In genomic region chr17:17206149-17206912, GRCh38 we compare ENCODE assay signal across 8 cellular contexts. TPM values are rescaled to one million over a fixed set of nuclear protein-coding genes. Genes with fewer than 3 reads are reported as not detected.
DNase-seq lines count a peak whose midpoint lies in the region; ATAC-seq and TF ChIP-seq lines count a peak whose summit lies in the region.

PLD6 (minus strand) TSS chr17:17206333; CDS start chr17:17206286, 47 bp downstream.

- WGBS in SK-N-SH (ENCODE audit: low lambda C conversion rate), result 38% methylated on average over 22 of the region's 77 CpGs

- no peak; a peak in 1 of 4 replicates for TF ChIP-seq EP300 in SK-N-SH (IDR thresholded peaks at IDR 0.05; ENCODE audit: borderline replicate concordance in 1 of 2, low read depth in 1 of 2, low read length in 1 of 2)

- H3K4me2 ChIP-seq in SK-N-SH, result peak within 1 kb of the TSS; percentile 99

- no peak for TF ChIP-seq CTCF in Calu3 (IDR thresholded peaks at IDR 0.05; ENCODE audit: unreplicated experiment)
- TF ChIP-seq CTCF in SK-N-SH (IDR thresholded peaks at IDR 0.05), result no peak

- no peaks in the 10 kb centered on the region for H3K27me3 Mint-ChIP-seq in Calu3 (ENCODE audit: unreplicated experiment)
- H3K27me3 Mint-ChIP-seq in activated naive CD4-positive, alpha-beta T cell treated with anti-CD3 and anti-CD28 coated beads for 36 hours (ENCODE audit: low read depth), result no peaks in the 10 kb centered on the region

- peak; percentile 62 for ATAC-seq in GM21723 (IDR thresholded peaks at IDR 0.05; ENCODE audit: unreplicated experiment)
- ATAC-seq in Right ventricle myocardium superior (ENCODE audit: poor library complexity), result peak; percentile 38
- no peak for ATAC-seq in HG03196 (IDR thresholded peaks at IDR 0.05; ENCODE audit: unreplicated experiment)

- H3K9me3 ChIP-seq in SK-N-SH, result no peaks in the 10 kb centered on the region
- no peaks in the 10 kb centered on the region for H3K9me3 ChIP-seq in skeletal muscle tissue (ENCODE audit: control insufficient read depth in 3 of 3, low read length in 3 of 3)

- peak within 1 kb of the TSS; percentile 57 to 65 for H3K4me3 ChIP-seq in SK-N-SH (ENCODE audit: low read depth in 2 of 2, low read length in 1 of 2)
- H3K4me3 ChIP-seq in skeletal muscle tissue (ENCODE audit: low read length in 3 of 3), result peak within 1 kb of the TSS; percentile 54 to 82 (median 80)

- CTCF ChIA-PET in Calu3 (lab: Charles Lee) (interaction anchor here (1.3 kb wide), 1 partner anchor 209 kb away, joined by 5 read pairs; no protein-coding TSS in a partner anchor), SK-N-SH (lab: Yijun Ruan, JAX) (interaction anchor here (1.5 kb wide), 1 partner anchor 15 kb away, joined by 3 read pairs; no protein-coding TSS in a partner anchor)
- CTCF ChIA-PET in activated naive CD4-positive, alpha-beta T cell treated with anti-CD3 and anti-CD28 coated beads for 36 hours (lab: Charles Lee), result interaction anchor here (1.6 kb wide), 1 partner anchor 29 kb away, joined by 4 read pairs; no protein-coding TSS in a partner anchor

- peaks cover 0 to 2% of the 10 kb centered on the region in 2 experiments for H3K36me3 ChIP-seq in SK-N-SH (replicated peaks in 1 of 2; ENCODE audit: control insufficient read depth in 1 of 2, insufficient read depth in 2 of 2, low read length in 1 of 2)
- peaks cover 2 to 6% (median 3%) of the 10 kb centered on the region in 3 donors for H3K36me3 ChIP-seq in skeletal muscle tissue (ENCODE audit: control insufficient read depth in 3 of 3, insufficient read depth in 3 of 3, low read length in 3 of 3)

- H3K9me3 Mint-ChIP-seq in Calu3 (ENCODE audit: low read depth, unreplicated experiment), result no peaks in the 10 kb centered on the region
- no peaks in the 10 kb centered on the region for H3K9me3 Mint-ChIP-seq in activated naive CD4-positive, alpha-beta T cell treated with anti-CD3 and anti-CD28 coated beads for 36 hours

- no TSS peak for BruUV-seq in Calu3 (replicated peaks; lab: Mats Ljungman, UMichigan)

- H3K4me1 Mint-ChIP-seq in Calu3 (ENCODE audit: low read depth, unreplicated experiment), result no peaks in the 10 kb centered on the region
- peaks cover 27% of the 10 kb centered on the region for H3K4me1 Mint-ChIP-seq in activated naive CD4-positive, alpha-beta T cell treated with anti-CD3 and anti-CD28 coated beads for 36 hours (ENCODE audit: low read depth)

- H3K9ac ChIP-seq in SK-N-SH (peak within 1 kb of the TSS; percentile 76), skeletal muscle tissue (ENCODE audit: low read depth in 1 of 3, low read length in 3 of 3) (peak within 1 kb of the TSS; percentile 76 to 92 (median 84))

- POLR2A ChIA-PET in SK-N-SH (lab: Yijun Ruan, JAX), result interaction anchor here (1.0 to 1.9 kb wide), 2 partner anchors 8 to 31 kb away, joined by 3 to 5 read pairs; partner anchors contain the start of gene FLCN

- intact Hi-C loops in Calu3 (cut with micrococcal nuclease; ENCODE audit: unreplicated experiment) (no loop called here), Right ventricle myocardium superior (cut with DNase I) (no loop called here)
- intact Hi-C loops in activated naive CD4-positive, alpha-beta T cell treated with anti-CD3 and anti-CD28 coated beads for 36 hours (cut with micrococcal nuclease), result loop anchor here (1.0 kb wide), 1 partner anchor 31 kb away; the partner anchor contains the start of gene FLCN

- H4K20me1 ChIP-seq in SK-N-SH (ENCODE audit: insufficient read depth), result no peaks in the 10 kb centered on the region

- peaks cover 17% of the 10 kb centered on the region for H3F3A ChIP-seq in SK-N-SH (replicated peaks; ENCODE audit: insufficient read depth)

- TF ChIP-seq RAD21 in SK-N-SH (IDR thresholded peaks at IDR 0.05; ENCODE audit: low read length), result no peak

- H3K4me1 ChIP-seq in SK-N-SH (ENCODE audit: control insufficient read depth in 1 of 2, insufficient read depth in 2 of 2, low read depth in 1 of 2, low read length in 1 of 2) (peaks cover 20 to 29% of the 10 kb centered on the region in 2 experiments; a peak in 3 of 4 replicates), skeletal muscle tissue (ENCODE audit: control insufficient read depth in 3 of 3, insufficient read depth in 3 of 3, low read length in 3 of 3) (peaks cover 22 to 36% (median 35%) of the 10 kb centered on the region in 3 donors)

- H3K27ac ChIP-seq in SK-N-SH (ENCODE audit: low read depth in 2 of 2, low read length in 1 of 2) (peak within 1 kb of the TSS in 1 of 2 experiments; percentile 40; a peak in 3 of 4 replicates), skeletal muscle tissue (ENCODE audit: low read depth, low read length) (peak within 1 kb of the TSS; percentile 92)

- peaks cover 12% of the 10 kb centered on the region; the same call in 1 of the 2 replicates for H3K79me2 ChIP-seq in SK-N-SH (ENCODE audit: insufficient read depth)

- H3K27me3 ChIP-seq in SK-N-SH (ENCODE audit: insufficient read depth), result no peaks in the 10 kb centered on the region
- H3K27me3 ChIP-seq in skeletal muscle tissue (ENCODE audit: control insufficient read depth in 3 of 3, insufficient read depth in 3 of 3, low read length in 3 of 3), result no peaks in the 10 kb centered on the region

- H2AFZ ChIP-seq in SK-N-SH (ENCODE audit: low read depth), result peak within 1 kb of the TSS; percentile 87

- no peaks in the 10 kb centered on the region for H3K9me2 ChIP-seq in SK-N-SH

- H3K4me3 Mint-ChIP-seq in Calu3 (ENCODE audit: low read depth, unreplicated experiment), result peak within 1 kb of the TSS; percentile 70
- H3K4me3 Mint-ChIP-seq in activated naive CD4-positive, alpha-beta T cell treated with anti-CD3 and anti-CD28 coated beads for 36 hours, result peak within 1 kb of the TSS; percentile 94

- peak; percentile 86 for DNase-seq in Calu3
- DNase-seq in MV-4-11 (lab: John Stamatoyannopoulos, UW), result peak; percentile 90
- peak; percentile 96 for DNase-seq in SK-N-SH
- peak; percentile 88 for DNase-seq in activated naive CD4-positive, alpha-beta T cell treated with anti-CD3 and anti-CD28 coated beads for 36 hours
- DNase-seq in Right ventricle myocardium superior, result peak; percentile 86

- H3K27ac Mint-ChIP-seq in Calu3 (ENCODE audit: unreplicated experiment), result peak within 1 kb of the TSS; percentile 79
- H3K27ac Mint-ChIP-seq in activated naive CD4-positive, alpha-beta T cell treated with anti-CD3 and anti-CD28 coated beads for 36 hours, result peak within 1 kb of the TSS; percentile 90

- H3K36me3 Mint-ChIP-seq in Calu3 (ENCODE audit: insufficient read depth, unreplicated experiment), result peaks cover 30% of the 10 kb centered on the region
- peaks cover 15% of the 10 kb centered on the region for H3K36me3 Mint-ChIP-seq in activated naive CD4-positive, alpha-beta T cell treated with anti-CD3 and anti-CD28 coated beads for 36 hours (ENCODE audit: low read depth)

TF ChIP-seq in SK-N-SH, 30 proteins besides CTCF, POLR2A, EP300 and RAD21 (continues in another document):
- TF ChIP-seq JUND (IDR thresholded peaks at IDR 0.05), result no peak
- TF ChIP-seq, protein P1, sequence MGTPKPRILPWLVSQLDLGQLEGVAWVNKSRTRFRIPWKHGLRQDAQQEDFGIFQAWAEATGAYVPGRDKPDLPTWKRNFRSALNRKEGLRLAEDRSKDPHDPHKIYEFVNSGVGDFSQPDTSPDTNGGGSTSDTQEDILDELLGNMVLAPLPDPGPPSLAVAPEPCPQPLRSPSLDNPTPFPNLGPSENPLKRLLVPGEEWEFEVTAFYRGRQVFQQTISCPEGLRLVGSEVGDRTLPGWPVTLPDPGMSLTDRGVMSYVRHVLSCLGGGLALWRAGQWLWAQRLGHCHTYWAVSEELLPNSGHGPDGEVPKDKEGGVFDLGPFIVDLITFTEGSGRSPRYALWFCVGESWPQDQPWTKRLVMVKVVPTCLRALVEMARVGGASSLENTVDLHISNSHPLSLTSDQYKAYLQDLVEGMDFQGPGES (IDR thresholded peaks at IDR 0.05; ENCODE audit: low read depth, low read length), result no peak
- no peak for TF ChIP-seq SMC3 (IDR thresholded peaks at IDR 0.05; ENCODE audit: low read depth, low read length)
- no peak for TF ChIP-seq ZBTB33 (IDR thresholded peaks at IDR 0.05; ENCODE audit: borderline replicate concordance, low read depth)
- no peak for TF ChIP-seq TEAD4 (IDR thresholded peaks at IDR 0.05; ENCODE audit: borderline replicate concordance, insufficient read depth)
- TF ChIP-seq GATA2 (CRISPR knock-in tag; IDR thresholded peaks at IDR 0.05), result no peak
- TF ChIP-seq YY1 (IDR thresholded peaks at IDR 0.05; ENCODE audit: low read depth), result no peak
- TF ChIP-seq MXI1 (IDR thresholded peaks at IDR 0.05; ENCODE audit: low read depth, low read length), result peak; percentile 93
- TF ChIP-seq FOSL2 (IDR thresholded peaks at IDR 0.05; ENCODE audit: borderline replicate concordance, low read depth), result no peak
- TF ChIP-seq PBX3 (IDR thresholded peaks at IDR 0.05), result 0 out of 2 replicates have a peak, but pooled peaks have one; percentile 11
- no peak for TF ChIP-seq RCOR1 (IDR thresholded peaks at IDR 0.05; ENCODE audit: low read length)

RNA-seq across cellular contexts. Expression of gene PLD6, which starts in this region (rescaled TPM):
- total RNA-seq in Calu3 (2022) (2.9 and 3.0 TPM in 2 replicates), Right ventricle myocardium superior (10.2 TPM), skeletal muscle tissue (4.2 TPM)
- polyA plus RNA-seq in SK-N-SH (2012; rRNA removed), result 3.7 and 4.5 TPM in 2 replicates
- polyA plus RNA-seq in SK-N-SH (2012; cell fraction: cytosol; rRNA removed), result 4.3 and 4.9 TPM in 2 replicates
- 3.8 and 6.5 TPM in 2 replicates for polyA plus RNA-seq in SK-N-SH (2012; cell fraction: nucleus; rRNA removed)
- total RNA-seq in activated naive CD4-positive, alpha-beta T cell treated with anti-CD3 and anti-CD28 coated beads for 36 hours, result 1 to 10 TPM; 5.3 to 5.4 TPM
